Comparison of ENCODE assay signal across 1 cellular context in the genomic region with DNA sequence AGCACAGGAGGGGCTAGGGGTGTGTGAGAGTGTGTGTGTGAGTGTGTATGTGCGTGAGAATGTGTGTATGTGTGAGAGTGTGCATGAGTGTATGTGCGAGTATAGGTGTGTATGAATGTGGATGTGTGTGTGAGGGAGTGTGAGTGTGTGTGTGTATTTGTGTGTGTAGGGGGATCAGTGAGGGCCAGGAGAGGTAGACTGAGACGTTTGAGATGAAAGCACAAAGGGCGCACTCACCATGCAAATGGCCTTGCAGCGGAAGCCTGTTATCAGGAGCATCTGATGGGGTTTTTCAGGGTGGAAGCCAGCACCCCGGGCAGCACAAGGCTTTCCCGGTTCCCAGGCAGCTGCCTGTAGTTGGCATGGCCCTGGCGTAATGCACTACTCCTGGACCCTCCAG.
TF ChIP-seq lines count a peak whose summit lies in the region.

No MANE protein-coding gene starts in this region.

TF ChIP-seq in HepG2, 621 proteins besides CTCF, POLR2A, EP300 and RAD21 (continued from another document and continues in another):
- TF ChIP-seq ZBTB37 (CRISPR knock-in tag; IDR thresholded peaks at IDR 0.05) (no peak), ZNF280D (CRISPR knock-in tag; IDR thresholded peaks at IDR 0.05) (no peak), NR1H2 (CRISPR knock-in tag; IDR thresholded peaks at IDR 0.05; ENCODE audit: borderline replicate concordance, low read depth) (no peak), ZBTB7B (CRISPR knock-in tag; IDR thresholded peaks at IDR 0.05) (0 out of 2 replicates have a peak, but pooled peaks have one; percentile 50), ZSCAN25 (CRISPR knock-in tag; IDR thresholded peaks at IDR 0.05) (no peak), TBL1XR1 (IDR thresholded peaks at IDR 0.05; ENCODE audit: borderline replicate concordance, low read length, partially characterized antibody) (no peak), SSRP1 (CRISPR knock-in tag; IDR thresholded peaks at IDR 0.05) (no peak), HMG20A (CRISPR knock-in tag; IDR thresholded peaks at IDR 0.05; ENCODE audit: borderline replicate concordance) (no peak), DZIP1 (CRISPR knock-in tag; IDR thresholded peaks at IDR 0.05) (no peak), ASH2L (IDR thresholded peaks at IDR 0.05; ENCODE audit: insufficient read length, low read depth, low read length) (no peak), ZNF263 (CRISPR knock-in tag; IDR thresholded peaks at IDR 0.05) (no peak), HDAC1 (CRISPR knock-in tag; IDR thresholded peaks at IDR 0.05) (no peak), HNF4G (IDR thresholded peaks at IDR 0.05; ENCODE audit: borderline replicate concordance, low read depth, low read length) (no peak), HNF4G (CRISPR knock-in tag; IDR thresholded peaks at IDR 0.05; ENCODE audit: borderline replicate concordance, low read depth) (no peak), ZNF660 (CRISPR knock-in tag; IDR thresholded peaks at IDR 0.05; ENCODE audit: borderline replicate concordance, low read depth) (no peak), HIC2 (CRISPR knock-in tag; IDR thresholded peaks at IDR 0.05; ENCODE audit: low read depth) (peak; percentile 39; the same call in 1 of the 2 replicates), SMYD3 (CRISPR knock-in tag; IDR thresholded peaks at IDR 0.05) (no peak), ATM (IDR thresholded peaks at IDR 0.05; ENCODE audit: borderline replicate concordance) (no peak), ELF1 (CRISPR knock-in tag; IDR thresholded peaks at IDR 0.05) (no peak), NCOA1 (CRISPR knock-in tag; IDR thresholded peaks at IDR 0.05) (no peak), KMT2B (CRISPR knock-in tag; IDR thresholded peaks at IDR 0.05) (no peak), HINFP (CRISPR knock-in tag; IDR thresholded peaks at IDR 0.05; ENCODE audit: low read depth) (no peak), XRCC5 (optimal IDR thresholded peaks at IDR 0.05; ENCODE audit: low read length) (no peak), GABPA (IDR thresholded peaks at IDR 0.05; ENCODE audit: low read depth, low read length) (no peak), GABPA (CRISPR knock-in tag; IDR thresholded peaks at IDR 0.05; ENCODE audit: low read depth) (no peak), SOX6 (IDR thresholded peaks at IDR 0.05) (no peak), SOX6 (CRISPR knock-in tag; IDR thresholded peaks at IDR 0.05) (0 out of 2 replicates have a peak, but pooled peaks have one; percentile 8), MYNN (CRISPR knock-in tag; IDR thresholded peaks at IDR 0.05; ENCODE audit: low read depth) (no peak), ZNF781 (CRISPR knock-in tag; IDR thresholded peaks at IDR 0.05; ENCODE audit: borderline replicate concordance, not compliant biosample characterization) (no peak), SALL1 (CRISPR knock-in tag; IDR thresholded peaks at IDR 0.05) (peak; percentile 20; the same call in 1 of the 2 replicates), KLF15 (CRISPR knock-in tag; IDR thresholded peaks at IDR 0.05; ENCODE audit: borderline replicate concordance) (no peak), HDAC2 (CRISPR knock-in tag; IDR thresholded peaks at IDR 0.05) (no peak), SOX13 (IDR thresholded peaks at IDR 0.05) (no peak), SOX13 (CRISPR knock-in tag; conservative IDR thresholded peaks at IDR 0.05 in 1 of 2, IDR thresholded peaks at IDR 0.05 in 1 of 2) (no peak), GATA4 (IDR thresholded peaks at IDR 0.05; ENCODE audit: borderline replicate concordance, low read depth) (no peak), ZNF326 (CRISPR knock-in tag; IDR thresholded peaks at IDR 0.05; ENCODE audit: borderline replicate concordance) (no peak), ZNF292 (CRISPR knock-in tag; IDR thresholded peaks at IDR 0.05; ENCODE audit: borderline replicate concordance, low read depth) (0 out of 2 replicates have a peak, but pooled peaks have one; percentile 52), HOMEZ (CRISPR knock-in tag; IDR thresholded peaks at IDR 0.05; ENCODE audit: low read depth) (no peak)
- TF ChIP-seq, protein P1, sequence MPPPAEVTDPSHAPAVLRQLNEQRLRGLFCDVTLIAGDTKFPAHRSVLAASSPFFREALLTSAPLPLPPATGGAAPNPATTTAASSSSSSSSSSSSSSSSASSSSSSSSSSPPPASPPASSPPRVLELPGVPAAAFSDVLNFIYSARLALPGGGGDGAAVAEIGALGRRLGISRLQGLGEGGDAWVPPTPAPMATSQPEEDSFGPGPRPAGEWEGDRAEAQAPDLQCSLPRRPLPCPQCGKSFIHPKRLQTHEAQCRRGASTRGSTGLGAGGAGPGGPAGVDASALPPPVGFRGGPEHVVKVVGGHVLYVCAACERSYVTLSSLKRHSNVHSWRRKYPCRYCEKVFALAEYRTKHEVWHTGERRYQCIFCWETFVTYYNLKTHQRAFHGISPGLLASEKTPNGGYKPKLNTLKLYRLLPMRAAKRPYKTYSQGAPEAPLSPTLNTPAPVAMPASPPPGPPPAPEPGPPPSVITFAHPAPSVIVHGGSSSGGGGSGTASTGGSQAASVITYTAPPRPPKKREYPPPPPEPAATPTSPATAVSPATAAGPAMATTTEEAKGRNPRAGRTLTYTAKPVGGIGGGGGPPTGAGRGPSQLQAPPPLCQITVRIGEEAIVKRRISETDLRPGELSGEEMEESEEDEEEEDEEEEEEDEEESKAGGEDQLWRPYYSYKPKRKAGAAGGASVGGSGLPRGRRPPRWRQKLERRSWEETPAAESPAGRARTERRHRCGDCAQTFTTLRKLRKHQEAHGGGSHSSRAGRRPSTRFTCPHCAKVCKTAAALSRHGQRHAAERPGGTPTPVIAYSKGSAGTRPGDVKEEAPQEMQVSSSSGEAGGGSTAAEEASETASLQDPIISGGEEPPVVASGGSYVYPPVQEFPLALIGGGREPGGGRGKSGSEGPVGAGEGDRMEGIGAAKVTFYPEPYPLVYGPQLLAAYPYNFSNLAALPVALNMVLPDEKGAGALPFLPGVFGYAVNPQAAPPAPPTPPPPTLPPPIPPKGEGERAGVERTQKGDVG (CRISPR knock-in tag; IDR thresholded peaks at IDR 0.05; ENCODE audit: borderline replicate concordance): no peak
- TF ChIP-seq, protein P2, sequence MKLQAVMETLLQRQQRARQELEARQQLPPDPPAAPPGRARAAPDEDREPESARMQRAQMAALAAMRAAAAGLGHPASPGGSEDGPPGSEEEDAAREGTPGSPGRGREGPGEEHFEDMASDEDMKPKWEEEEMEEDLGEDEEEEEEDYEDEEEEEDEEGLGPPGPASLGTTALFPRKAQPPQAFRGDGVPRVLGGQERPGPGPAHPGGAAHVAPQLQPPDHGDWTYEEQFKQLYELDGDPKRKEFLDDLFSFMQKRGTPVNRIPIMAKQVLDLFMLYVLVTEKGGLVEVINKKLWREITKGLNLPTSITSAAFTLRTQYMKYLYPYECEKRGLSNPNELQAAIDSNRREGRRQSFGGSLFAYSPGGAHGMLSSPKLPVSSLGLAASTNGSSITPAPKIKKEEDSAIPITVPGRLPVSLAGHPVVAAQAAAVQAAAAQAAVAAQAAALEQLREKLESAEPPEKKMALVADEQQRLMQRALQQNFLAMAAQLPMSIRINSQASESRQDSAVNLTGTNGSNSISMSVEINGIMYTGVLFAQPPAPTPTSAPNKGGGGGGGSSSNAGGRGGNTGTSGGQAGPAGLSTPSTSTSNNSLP (IDR thresholded peaks at IDR 0.05; ENCODE audit: low read depth, low read length): no peak
- TF ChIP-seq, protein P3, sequence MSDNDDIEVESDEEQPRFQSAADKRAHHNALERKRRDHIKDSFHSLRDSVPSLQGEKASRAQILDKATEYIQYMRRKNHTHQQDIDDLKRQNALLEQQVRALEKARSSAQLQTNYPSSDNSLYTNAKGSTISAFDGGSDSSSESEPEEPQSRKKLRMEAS (IDR thresholded peaks at IDR 0.05): no peak
- TF ChIP-seq, protein P4, sequence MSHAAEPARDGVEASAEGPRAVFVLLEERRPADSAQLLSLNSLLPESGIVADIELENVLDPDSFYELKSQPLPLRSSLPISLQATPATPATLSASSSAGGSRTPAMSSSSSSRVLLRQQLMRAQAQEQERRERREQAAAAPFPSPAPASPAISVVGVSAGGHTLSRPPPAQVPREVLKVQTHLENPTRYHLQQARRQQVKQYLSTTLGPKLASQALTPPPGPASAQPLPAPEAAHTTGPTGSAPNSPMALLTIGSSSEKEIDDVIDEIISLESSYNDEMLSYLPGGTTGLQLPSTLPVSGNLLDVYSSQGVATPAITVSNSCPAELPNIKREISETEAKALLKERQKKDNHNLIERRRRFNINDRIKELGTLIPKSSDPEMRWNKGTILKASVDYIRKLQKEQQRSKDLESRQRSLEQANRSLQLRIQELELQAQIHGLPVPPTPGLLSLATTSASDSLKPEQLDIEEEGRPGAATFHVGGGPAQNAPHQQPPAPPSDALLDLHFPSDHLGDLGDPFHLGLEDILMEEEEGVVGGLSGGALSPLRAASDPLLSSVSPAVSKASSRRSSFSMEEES (CRISPR knock-in tag; IDR thresholded peaks at IDR 0.05): no peak
